ENCODE assay signal across 7 cellular contexts in genomic region chr12:7983460-7983859, GRCh38. TPM values are rescaled to one million over a fixed set of nuclear protein-coding genes. Genes with fewer than 3 reads are reported as not detected.
DNase-seq lines count a peak whose midpoint lies in the region; FAIRE-seq and TF ChIP-seq lines count a peak whose summit lies in the region.
"Not testable (repeated sequence)": the region's sequence is repeated elsewhere in the genome, so short reads cannot be mapped to it uniquely, and the experiment has no call there.

No MANE protein-coding gene starts in this region.

- TF ChIP-seq CTCF in Caco-2 (IDR thresholded peaks at IDR 0.05; ENCODE audit: insufficient read depth in 1 of 2, low read depth in 1 of 2, low read length in 1 of 2, severe bottlenecking in 1 of 2, unreplicated experiment in 1 of 2); bronchial epithelial cell (IDR thresholded peaks at IDR 0.05; ENCODE audit: insufficient read depth, low read length, severe bottlenecking); endothelial cell (IDR thresholded peaks at IDR 0.05; ENCODE audit: unreplicated experiment); neural progenitor cell (IDR thresholded peaks at IDR 0.05); smooth muscle cell (IDR thresholded peaks at IDR 0.05; ENCODE audit: borderline replicate concordance, insufficient read depth, poor library complexity, severe bottlenecking): not testable (repeated sequence)

- not testable (repeated sequence) for H4K5ac ChIP-seq in mesendoderm (ENCODE audit: low read length)

- H2BK15ac ChIP-seq in mesendoderm (replicated peaks; ENCODE audit: low read depth) = peak overlapping the region; percentile 76

- BruUV-seq in Caco-2 (replicated peaks; lab: Mats Ljungman, UMichigan) = not testable (repeated sequence)

- peak overlapping the region; percentile 20 for H3K27ac ChIP-seq in HUES48 (ENCODE audit: low read depth, low read length)
- H3K27ac ChIP-seq in mesendoderm (ENCODE audit: low read depth, low read length) = not testable (repeated sequence)
- H3K27ac ChIP-seq in neural progenitor cell = peak overlapping the region; percentile 70
- peak overlapping the region; percentile 19 for H3K27ac ChIP-seq in smooth muscle cell (ENCODE audit: low read depth)

- WGBS in mesendoderm (ENCODE audit: extremely low coverage, insufficient coverage, low lambda C conversion rate) = no CpG with 5 or more reads among the region's 1 CpG
- 92% methylated on average over 1 of the region's 1 CpG for WGBS in smooth muscle cell (ENCODE audit: low lambda C conversion rate)

- H3K56ac ChIP-seq in mesendoderm (ENCODE audit: low read length) = not testable (repeated sequence)

- H2AK5ac ChIP-seq in mesendoderm (ENCODE audit: low read length) = peak overlapping the region; percentile 94

- CTCF ChIA-PET in Caco-2 (lab: Charles Lee) = interaction anchor here (0.5 to 2.5 kb wide), 3 partner anchors 14 to 50 kb away, joined by 5 to 12 read pairs (median 7); partner anchors contain the start of gene SLC2A3

- H4K8ac ChIP-seq in mesendoderm (ENCODE audit: low read depth, low read length) = not testable (repeated sequence)

- POLR2A ChIA-PET in Caco-2 (lab: Charles Lee) = interaction anchor here (1.0 to 3.4 kb wide), 7 partner anchors 9 to 148 kb away, joined by 3 to 45 read pairs (median 5); partner anchors contain the start of gene SLC2A3

- H3K4me1 ChIP-seq in Caco-2 (peaks cover 76% of the 10 kb centered on the region), neural progenitor cell (peaks cover 21% of the 10 kb centered on the region)
- not testable (repeated sequence) for H3K4me1 ChIP-seq in HUES48 (ENCODE audit: control insufficient read depth, insufficient read depth, low read length); mesendoderm (ENCODE audit: control insufficient read depth, low read depth, low read length); smooth muscle cell (ENCODE audit: low read depth)

- peak overlapping the region; percentile 42 for H3K4me3 Mint-ChIP-seq in Caco-2 (ENCODE audit: unreplicated experiment)
- not testable (repeated sequence) for H3K4me3 Mint-ChIP-seq in endothelial cell (ENCODE audit: unreplicated experiment); neural progenitor cell

- H3K18ac ChIP-seq in mesendoderm (ENCODE audit: low read length) = peak overlapping the region; percentile 83

- not testable (repeated sequence) for H2AFZ ChIP-seq in neural progenitor cell (replicated peaks); smooth muscle cell (ENCODE audit: low read depth)

- not testable (repeated sequence) for H3K9me3 Mint-ChIP-seq in Caco-2 (ENCODE audit: unreplicated experiment); endothelial cell (ENCODE audit: unreplicated experiment); neural progenitor cell

- not testable (repeated sequence) for H3K4me3 ChIP-seq in Caco-2 (ENCODE audit: low read depth, low read length); HUES48 (ENCODE audit: low read depth, low read length); bronchial epithelial cell (ENCODE audit: low read depth, low read length); mesendoderm (ENCODE audit: low read length); neural progenitor cell; smooth muscle cell

- peak overlapping the region; percentile 74 for H2BK120ac ChIP-seq in mesendoderm (ENCODE audit: low read depth, low read length)

- not testable (repeated sequence) for H3K27me3 ChIP-seq in Caco-2 (replicated peaks; ENCODE audit: control insufficient read depth, insufficient read depth, low read length); HUES48 (ENCODE audit: control insufficient read depth, insufficient read depth, low read length); bronchial epithelial cell (ENCODE audit: control insufficient read depth, insufficient read depth, low read length); mesendoderm (ENCODE audit: insufficient read depth, low read length, poor library complexity); neural progenitor cell; smooth muscle cell (ENCODE audit: low read depth)

- H3K27me3 Mint-ChIP-seq in Caco-2 (ENCODE audit: insufficient read depth, unreplicated experiment); endothelial cell (ENCODE audit: unreplicated experiment); neural progenitor cell (ENCODE audit: insufficient read depth, low read depth): not testable (repeated sequence)

- not testable (repeated sequence) for H3K23ac ChIP-seq in mesendoderm (ENCODE audit: low read length)

- H3K4ac ChIP-seq in mesendoderm (ENCODE audit: low read depth, low read length) = peak overlapping the region; percentile 68

- not testable (repeated sequence) for H3K79me1 ChIP-seq in mesendoderm (ENCODE audit: low read length)

- peaks cover 68% of the 10 kb centered on the region for H3K36me3 Mint-ChIP-seq in Caco-2 (ENCODE audit: insufficient read depth, unreplicated experiment)
- not testable (repeated sequence) for H3K36me3 Mint-ChIP-seq in endothelial cell (ENCODE audit: low read depth, unreplicated experiment); neural progenitor cell

- not testable (repeated sequence) for H3K36me3 ChIP-seq in Caco-2 (ENCODE audit: control insufficient read depth, insufficient read depth, low read length); HUES48 (ENCODE audit: control insufficient read depth, insufficient read depth, low read length); bronchial epithelial cell (ENCODE audit: control insufficient read depth, insufficient read depth, low read length); mesendoderm (ENCODE audit: control insufficient read depth, insufficient read depth, low read length); neural progenitor cell; smooth muscle cell (ENCODE audit: low read depth)

- peaks cover 49% of the 10 kb centered on the region for H3K4me1 Mint-ChIP-seq in Caco-2 (ENCODE audit: low read depth, unreplicated experiment)
- peaks cover 21% of the 10 kb centered on the region for H3K4me1 Mint-ChIP-seq in endothelial cell (ENCODE audit: unreplicated experiment)
- peaks cover 17% of the 10 kb centered on the region for H3K4me1 Mint-ChIP-seq in neural progenitor cell

- FAIRE-seq in bronchial epithelial cell (lab: Jason Lieb, UNC) = peak; percentile 58

- peak overlapping the region; percentile 93 for H3K27ac Mint-ChIP-seq in Caco-2 (ENCODE audit: unreplicated experiment)
- peak overlapping the region; percentile 99 for H3K27ac Mint-ChIP-seq in endothelial cell (ENCODE audit: unreplicated experiment)
- H3K27ac Mint-ChIP-seq in neural progenitor cell = peak overlapping the region; percentile 76

- not testable (repeated sequence) for H4K20me1 ChIP-seq in neural progenitor cell (ENCODE audit: low read depth); smooth muscle cell (ENCODE audit: low read depth)

- peak overlapping the region; percentile 74 for H2BK5ac ChIP-seq in mesendoderm (ENCODE audit: low read length)

- H3K4me2 ChIP-seq in mesendoderm (ENCODE audit: low read length); neural progenitor cell; smooth muscle cell: not testable (repeated sequence)

- H3K9ac ChIP-seq in HUES48 (ENCODE audit: low read depth, low read length); mesendoderm (ENCODE audit: low read length); neural progenitor cell; smooth muscle cell (ENCODE audit: low read depth): not testable (repeated sequence)

- not testable (repeated sequence) for H3F3A ChIP-seq in neural progenitor cell (ENCODE audit: low read depth); smooth muscle cell (ENCODE audit: low read depth)

- H3K9me3 ChIP-seq in Caco-2; HUES48 (ENCODE audit: control insufficient read depth, insufficient read depth, low read length); neural progenitor cell (ENCODE audit: low read depth); smooth muscle cell (replicated peaks; ENCODE audit: low read depth): not testable (repeated sequence)

- DNase-seq in Caco-2 = peak; percentile 79 to 82
- DNase-seq in bronchial epithelial cell (ENCODE audit: low read depth); endothelial cell (ENCODE audit: low spot score); mesendoderm; neural progenitor cell (ENCODE audit: low spot score); smooth muscle cell (lab: John Stamatoyannopoulos, UW; ENCODE audit: unreplicated experiment): not testable (repeated sequence)

- not testable (repeated sequence) for H3K79me2 ChIP-seq in mesendoderm (ENCODE audit: control insufficient read depth, insufficient read depth, low read length); neural progenitor cell (ENCODE audit: low read depth); smooth muscle cell (ENCODE audit: low read depth)

- intact Hi-C loops in Caco-2 (cut with micrococcal nuclease; ENCODE audit: unreplicated experiment) = loop anchor here (2.0 kb wide), 1 partner anchor 51 kb away; no protein-coding TSS in a partner anchor

RNA-seq across cellular contexts. Expression of gene SLC2A3, which starts 47.5 kb away (rescaled TPM):
- total RNA-seq in Caco-2 (2022) = 2,966 and 3,303 TPM in 2 replicates
- total RNA-seq in bronchial epithelial cell = 8.4 and 10.5 TPM in 2 replicates
- total RNA-seq in endothelial cell (ENCODE audit: unreplicated experiment) = 562 TPM
- 1,217 TPM for polyA plus RNA-seq in mesendoderm (2013, experiment 1 of 2)
- polyA plus RNA-seq in mesendoderm (2013, experiment 2 of 2) = 1,204 TPM
- total RNA-seq in neural progenitor cell (ENCODE audit: low replicate concordance) = 462 and 548 TPM in 2 replicates
- 938 and 998 TPM in 2 replicates for total RNA-seq in smooth muscle cell
- 211 and 466 TPM in 2 replicates for polyA plus RNA-seq in smooth muscle cell

RNA-seq across cellular contexts. Expression of gene FOXJ2, which starts 49.1 kb away (rescaled TPM):
- total RNA-seq in Caco-2 (2022) (18.7 and 19.4 TPM in 2 replicates), bronchial epithelial cell (3.4 and 5.1 TPM in 2 replicates), endothelial cell (ENCODE audit: unreplicated experiment) (42.7 TPM), neural progenitor cell (ENCODE audit: low replicate concordance) (6.8 and 7.4 TPM in 2 replicates), smooth muscle cell (13.2 and 19.0 TPM in 2 replicates)
- 6.4 TPM for polyA plus RNA-seq in mesendoderm (2013, experiment 1 of 2)
- polyA plus RNA-seq in mesendoderm (2013, experiment 2 of 2) = 6.6 TPM
- polyA plus RNA-seq in smooth muscle cell = 16.3 and 21.5 TPM in 2 replicates

Comparison
In these comparisons a context has a peak if more than half of its experiments do, and no peak if none do; other contexts are left out.
1. RNA of gene SLC2A3, which starts 47.5 kb away (total RNA-seq): 2,966 to 3,303 TPM in Caco-2, 938 to 998 TPM in smooth muscle cell, 562 TPM in endothelial cell (single experiment) and 462 to 548 TPM in neural progenitor cell; 8.4 to 10.5 TPM in bronchial epithelial cell; every median in the first group is over 10 times any median in the second.
2. Peak in every context shown above with its lines, with median percentiles within 50 percentile points of each other: H3K27ac Mint-ChIP-seq.